ENCODE assay signal across 15 cellular contexts in genomic region chr20:4604580-4604979, GRCh38.
"Had no signal": no experiment of that assay in that cellular context is flagged by ENCODE, and none has a peak within 500 bp of the region (broad histone marks: within the 10 kb centered on the region; RNA-seq: fewer than 3 reads in every experiment).

No MANE protein-coding gene starts in this region.

- H3K4me1 ChIP-seq: adrenal gland, prostate gland had no signal

- H3K4me3 ChIP-seq: adrenal gland, esophagus squamous epithelium, prostate gland, right lobe of liver, upper lobe of right lung had no signal

- ATAC-seq: right lobe of liver; stimulated activated effector memory CD8-positive, alpha-beta T cell treated with anti-CD3 and anti-CD28 coated beads, Interleukin-12 subunit alpha, Interleukin-12 subunit beta, amount 100 ng/mL, for 72 hours; upper lobe of right lung; WTC11 had no signal

- H3K36me3 ChIP-seq: adrenal gland, esophagus squamous epithelium, prostate gland, right lobe of liver, upper lobe of right lung had no signal

- H3K9me3 ChIP-seq: adrenal gland, esophagus squamous epithelium, prostate gland, right lobe of liver, upper lobe of right lung had no signal

- H3K27ac ChIP-seq: adrenal gland, esophagus squamous epithelium, right lobe of liver, upper lobe of right lung had no signal

- DNase-seq: activated CD4-positive, alpha-beta memory T cell treated with anti-CD3 and anti-CD28 coated beads, Interleukin-2, amount 10 ng/mL, durations not matched to agents 7 days and 5 days; activated CD4-positive, alpha-beta T cell treated with anti-CD3 and anti-CD28 coated beads for 4 hours; activated effector memory CD4-positive, alpha-beta T cell treated with Interleukin-2 at 50 U/mL for 16 hours; activated T-cell treated with anti-CD3 and anti-CD28 coated beads, Interleukin-2, amount 50 U/mL, for 24 hours; adrenal gland; esophagus squamous epithelium; hypothalamus; occipital lobe; right lobe of liver; stimulated activated CD4-positive, alpha-beta T cell treated with anti-CD3 and anti-CD28 coated beads, Interleukin-12 subunit alpha, Interleukin-12 subunit beta, amount 100 ng/mL, for 4 hours; stimulated activated CD4-positive, alpha-beta T cell treated with anti-CD3 and anti-CD28 coated beads, Interleukin-2, amount 100 ng/mL, for 24 hours; upper lobe of right lung had no signal
